ENCODE assay signal across 8 cellular contexts in the genomic region with DNA sequence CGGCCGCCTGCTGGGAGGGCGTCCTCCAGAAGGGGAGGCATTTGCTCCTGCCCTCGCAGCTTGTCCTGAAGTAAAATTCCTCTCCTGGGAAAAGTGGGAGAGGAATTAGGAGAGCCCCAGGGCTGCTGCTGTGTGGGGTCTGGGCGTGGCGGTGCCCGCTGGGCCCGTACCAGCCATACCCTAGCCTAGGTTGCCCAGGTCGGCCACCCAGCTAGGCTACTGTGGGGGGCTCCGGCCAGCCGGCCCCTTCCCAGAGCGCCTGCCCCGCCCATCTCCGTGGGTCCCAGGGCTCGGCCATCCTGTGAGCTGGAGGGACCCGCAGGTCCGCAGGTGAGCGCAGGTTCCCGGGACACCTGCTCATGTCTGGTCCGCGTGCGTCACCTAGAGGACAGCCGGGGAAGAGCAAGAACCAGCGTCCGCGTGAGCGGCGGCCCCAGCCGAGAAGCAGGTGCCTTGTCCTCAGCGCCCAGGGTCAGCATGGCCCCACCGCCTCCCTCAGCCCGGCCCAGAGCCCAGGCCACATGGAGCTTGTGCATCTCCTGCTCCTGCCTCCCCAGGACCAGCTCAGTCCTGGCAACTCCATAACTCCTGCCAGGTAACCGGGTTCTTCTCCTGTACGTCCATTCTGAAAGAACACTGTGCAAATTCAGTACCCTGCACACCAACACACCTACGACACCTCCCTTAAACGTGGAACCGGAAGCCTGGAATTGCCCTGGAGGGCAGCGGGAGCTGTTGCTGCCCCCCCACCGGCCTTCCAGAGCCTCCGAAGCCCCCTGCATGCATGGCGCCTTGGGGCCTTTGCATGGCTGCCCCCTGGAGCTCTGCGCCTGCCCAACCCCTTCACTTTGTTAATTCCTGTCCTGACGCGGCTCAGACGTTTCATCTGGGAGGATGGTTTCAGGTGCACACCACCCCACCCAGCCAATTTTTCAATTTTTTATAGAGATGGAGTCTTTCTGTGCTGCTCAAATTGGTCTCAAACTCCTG. TPM values are rescaled to one million over a fixed set of nuclear protein-coding genes. Genes with fewer than 3 reads are reported as not detected.
A peak's percentile ranks its signal among the peaks of the same experiment; 100 is the strongest.
DNase-seq lines count a peak whose midpoint lies in the region; ATAC-seq and TF ChIP-seq lines count a peak whose summit lies in the region.

No MANE protein-coding gene starts in this region.

- peaks cover 45% of the 10 kb centered on the region for H3K9me3 Mint-ChIP-seq in glutamatergic neuron (ENCODE audit: unreplicated experiment)

- no peak overlapping the region for H3K27ac Mint-ChIP-seq in glutamatergic neuron (ENCODE audit: unreplicated experiment)

- peaks cover 32% of the 10 kb centered on the region for H3K27me3 Mint-ChIP-seq in glutamatergic neuron (ENCODE audit: unreplicated experiment)

- peak; percentile 33 for DNase-seq in DMS153 (lab: John Stamatoyannopoulos, UW)
- DNase-seq in DMS153 treated with DMSO at 0.1 percent for 48 hours (lab: John Stamatoyannopoulos, UW; ENCODE audit: unreplicated experiment), result no peak
- DNase-seq in RPMI8226, result peak; percentile 62
- DNase-seq in glutamatergic neuron, result peak; percentile 21
- DNase-seq in retinal pigment epithelial cell (ENCODE audit: low read depth), result no peak
- no peak for DNase-seq in NCI-H1105 treated with DMSO at 0.1 percent for 48 hours (lab: John Stamatoyannopoulos, UW)
- DNase-seq in activated naive CD4-positive, alpha-beta T cell (lab: John Stamatoyannopoulos, UW), result no peak

- peaks cover 2% of the 10 kb centered on the region for H3K4me1 Mint-ChIP-seq in glutamatergic neuron (ENCODE audit: low read depth, unreplicated experiment)

- H3K4me3 Mint-ChIP-seq in glutamatergic neuron (ENCODE audit: unreplicated experiment), result no peak overlapping the region

- no peak overlapping the region for H3K4me3 ChIP-seq in retinal pigment epithelial cell (ENCODE audit: low read length)

- no peak for ATAC-seq in GM18519 (IDR thresholded peaks at IDR 0.05; ENCODE audit: low FRiP score, unreplicated experiment)

- TF ChIP-seq CTCF in glutamatergic neuron (IDR thresholded peaks at IDR 0.05; ENCODE audit: partially characterized antibody, unreplicated experiment) (peak; percentile 11), retinal pigment epithelial cell (conservative IDR thresholded peaks at IDR 0.05; ENCODE audit: low read depth, low read length) (peak; percentile 32)

- peaks cover 21% of the 10 kb centered on the region for H3K36me3 Mint-ChIP-seq in glutamatergic neuron (ENCODE audit: unreplicated experiment)

RNA-seq across cellular contexts. Expression of gene FOXL3, which starts 22.8 kb away (rescaled TPM):
- total RNA-seq in glutamatergic neuron (ENCODE audit: unreplicated experiment), result not detected

Comparison
In these comparisons a context has a peak if more than half of its experiments do, and no peak if none do; other contexts are left out.
1. DNase-seq: peak in DMS153 (single experiment), RPMI8226 (single experiment) and glutamatergic neuron (single experiment); none in DMS153 treated with DMSO at 0.1 percent for 48 hours (single experiment), retinal pigment epithelial cell (single experiment), NCI-H1105 treated with DMSO at 0.1 percent for 48 hours (single experiment) and activated naive CD4-positive, alpha-beta T cell (0 of 4).